Comparison of ENCODE assay signal across 2 cellular contexts in genomic region chr9:23962101-23962500, GRCh38.
TF ChIP-seq lines count a peak whose summit lies in the region.

No MANE protein-coding gene starts in this region.

TF ChIP-seq in GM23338, 12 proteins besides CTCF, POLR2A, EP300 and RAD21:
- TF ChIP-seq REST (IDR thresholded peaks at IDR 0.05; ENCODE audit: unreplicated experiment) (no peak), ZNF462 (CRISPR knock-in tag; IDR thresholded peaks at IDR 0.05) (peak; percentile 76), EZH2phosphoT487 (IDR thresholded peaks at IDR 0.05; ENCODE audit: unreplicated experiment) (no peak)

TF ChIP-seq in H1, 55 proteins besides CTCF, POLR2A, EP300 and RAD21:
- TF ChIP-seq EGR1 (IDR thresholded peaks at IDR 0.05; ENCODE audit: borderline replicate concordance, low read depth, low read length) = no peak
- TF ChIP-seq RFX5 (IDR thresholded peaks at IDR 0.05; ENCODE audit: borderline replicate concordance, low read depth, low read length) = no peak
- TF ChIP-seq CEBPB (IDR thresholded peaks at IDR 0.05; ENCODE audit: low read depth, low read length) = peak; percentile 88
- TF ChIP-seq SP1 (IDR thresholded peaks at IDR 0.05; ENCODE audit: low read depth, low read length) = peak; percentile 57
- TF ChIP-seq POU5F1 (IDR thresholded peaks at IDR 0.05; ENCODE audit: low read depth, low read length) = 0 out of 2 replicates have a peak, but pooled peaks have one; percentile 9
- no peak for TF ChIP-seq SP2 (IDR thresholded peaks at IDR 0.05; ENCODE audit: low read length)
- TF ChIP-seq TBP (IDR thresholded peaks at IDR 0.05; ENCODE audit: low read depth, low read length) = no peak
- TF ChIP-seq TEAD4 (IDR thresholded peaks at IDR 0.05; ENCODE audit: low read depth, low read length) = peak; percentile 74
- TF ChIP-seq YY1 (IDR thresholded peaks at IDR 0.05; ENCODE audit: low read depth, low read length) = 0 out of 2 replicates have a peak, but pooled peaks have one; percentile 12
- TF ChIP-seq BCL11A (IDR thresholded peaks at IDR 0.05; ENCODE audit: low read depth in 2 of 2, low read length in 2 of 2) = peak in 1 of 2 experiments; percentile 39
- TF ChIP-seq JUND (IDR thresholded peaks at IDR 0.05; ENCODE audit: low read length) = 0 out of 2 replicates have a peak, but pooled peaks have one; percentile 33
- peak; percentile 66; the same call in 1 of the 2 replicates for TF ChIP-seq TCF12 (IDR thresholded peaks at IDR 0.05; ENCODE audit: low read depth, low read length)
- no peak for TF ChIP-seq NANOG (IDR thresholded peaks at IDR 0.05; ENCODE audit: insufficient read depth, low read depth, low read length, poor library complexity, severe bottlenecking)
TF ChIP-seq in H1: peak in this region for 8.
